Comparison of ENCODE assay signal across 27 cellular contexts in the genomic region with DNA sequence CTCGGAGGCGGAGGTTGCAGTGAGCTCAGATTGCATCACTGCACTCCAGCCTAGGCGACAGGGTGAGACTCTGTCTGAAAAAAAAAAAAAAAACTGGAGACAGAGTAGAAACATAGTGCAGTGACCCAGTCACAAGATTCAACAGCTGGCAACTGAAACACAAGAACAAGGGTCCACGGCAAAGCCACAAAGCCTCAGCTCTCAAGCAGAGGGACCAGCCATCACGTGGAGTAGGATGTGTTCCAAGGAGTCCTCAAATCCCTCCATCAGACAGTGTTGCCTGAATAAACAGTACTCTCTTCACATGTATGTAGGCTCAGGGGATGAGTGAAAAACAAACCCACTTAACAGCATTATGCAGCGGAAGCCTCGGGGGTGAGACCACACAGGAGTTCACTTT.
A peak's percentile ranks its signal among the peaks of the same experiment; 100 is the strongest.
DNase-seq lines count a peak whose midpoint lies in the region; ATAC-seq and TF ChIP-seq lines count a peak whose summit lies in the region.
"Had no signal": no experiment of that assay in that cellular context is flagged by ENCODE, and none has a peak within 500 bp of the region (broad histone marks: within the 10 kb centered on the region; RNA-seq: fewer than 3 reads in every experiment).

No MANE protein-coding gene starts in this region.

- H3K36me3 ChIP-seq in Peyer's patch, result no peaks in the 10 kb centered on the region
- H3K36me3 ChIP-seq: BLaER1, breast epithelium had no signal

- no peaks in the 10 kb centered on the region for H3K9me3 Mint-ChIP-seq in stimulated activated memory B cell treated with anti-CD40 and anti-IgM and Interleukin-4, amounts not matched to agents 10 μg/mL and 1 μg/mL and 100 μg/mL, for 72 hours
- H3K9me3 Mint-ChIP-seq: activated CD4-positive, alpha-beta T cell treated with anti-CD3 and anti-CD28 coated beads, Interleukin-2, amount 10 ng/mL, durations not matched to agents 24 days and 14 days; activated naive CD4-positive, alpha-beta T cell treated with anti-CD3 and anti-CD28 coated beads for 36 hours; effector memory CD8-positive, alpha-beta T cell; naive thymus-derived CD4-positive, alpha-beta T cell; stimulated activated naive CD8-positive, alpha-beta T cell treated with anti-CD3 and anti-CD28 coated beads, Interleukin-15, Interleukin-2, amounts not matched to agents 100 ng/mL and 50 ng/mL, for 24 hours; T-helper 1 cell treated with Interleukin-12 subunit alpha and Interleukin-12 subunit beta and Interleukin-4 antibody, amounts not matched to agents 30 μg/mL and 1 μg/mL, for 36 hours had no signal

- H3K4me1 ChIP-seq in Peyer's patch, result no peaks in the 10 kb centered on the region
- H3K4me1 ChIP-seq: breast epithelium had no signal

- peak; percentile 10 for DNase-seq in COLO668 (lab: John Stamatoyannopoulos, UW; ENCODE audit: unreplicated experiment)
- peak; percentile 92 for DNase-seq in NCI-H1092 treated with DMSO at 0.1 percent for 48 hours (lab: John Stamatoyannopoulos, UW)
- DNase-seq in NCI-H524 (lab: John Stamatoyannopoulos, UW), result peak; percentile 43 to 89
- DNase-seq in midbrain (lab: John Stamatoyannopoulos, UW), result peak; percentile 10
- DNase-seq in Peyer's patch, result no peak
- DNase-seq in NCI-H1105 (lab: John Stamatoyannopoulos, UW), result no peak
- DNase-seq: ACHN; activated CD4-positive, alpha-beta T cell treated with anti-CD3 and anti-CD28 coated beads, Interleukin-2, amount 10 ng/mL, durations not matched to agents 24 days and 14 days; activated naive CD4-positive, alpha-beta T cell treated with anti-CD3 and anti-CD28 coated beads for 36 hours; amniotic stem cell; COR-L47; effector memory CD8-positive, alpha-beta T cell; EL; foreskin fibroblast; HCEC 1CT; naive thymus-derived CD4-positive, alpha-beta T cell; NCI-H1105 treated with DMSO at 0.1 percent for 48 hours; NCI-H446; right cardiac atrium had no signal

- no peak overlapping the region for H3K27ac ChIP-seq in Peyer's patch
- H3K27ac ChIP-seq: BLaER1, breast epithelium, coronary artery, SK-N-MC had no signal

- no peak for ATAC-seq in HG03457 (IDR thresholded peaks at IDR 0.05; ENCODE audit: unreplicated experiment)
- ATAC-seq in stimulated activated memory B cell treated with anti-CD40 and anti-IgM and Interleukin-4, amounts not matched to agents 10 μg/mL and 1 μg/mL and 100 μg/mL, for 72 hours, result no peak
- ATAC-seq: effector memory CD8-positive, alpha-beta T cell; naive thymus-derived CD4-positive, alpha-beta T cell; right cardiac atrium had no signal

- no peaks in the 10 kb centered on the region for H3K4me1 Mint-ChIP-seq in stimulated activated memory B cell treated with anti-CD40 and anti-IgM and Interleukin-4, amounts not matched to agents 10 μg/mL and 1 μg/mL and 100 μg/mL, for 72 hours
- H3K4me1 Mint-ChIP-seq: activated CD4-positive, alpha-beta T cell treated with anti-CD3 and anti-CD28 coated beads, Interleukin-2, amount 10 ng/mL, durations not matched to agents 24 days and 14 days; naive thymus-derived CD4-positive, alpha-beta T cell had no signal

- H3K27me3 Mint-ChIP-seq in stimulated activated memory B cell treated with anti-CD40 and anti-IgM and Interleukin-4, amounts not matched to agents 10 μg/mL and 1 μg/mL and 100 μg/mL, for 72 hours, result peaks cover 28% of the 10 kb centered on the region

- no peak for TF ChIP-seq POLR2A in Peyer's patch (IDR thresholded peaks at IDR 0.05)

- no peaks in the 10 kb centered on the region for H3K36me3 Mint-ChIP-seq in stimulated activated memory B cell treated with anti-CD40 and anti-IgM and Interleukin-4, amounts not matched to agents 10 μg/mL and 1 μg/mL and 100 μg/mL, for 72 hours
- H3K36me3 Mint-ChIP-seq: naive thymus-derived CD4-positive, alpha-beta T cell had no signal

- no peak for TF ChIP-seq CTCF in Peyer's patch (IDR thresholded peaks at IDR 0.05)

- H3K4me3 ChIP-seq in Peyer's patch, result no peak overlapping the region
- H3K4me3 ChIP-seq: BLaER1, breast epithelium, coronary artery, SK-N-MC had no signal

- H3K4me3 Mint-ChIP-seq in stimulated activated memory B cell treated with anti-CD40 and anti-IgM and Interleukin-4, amounts not matched to agents 10 μg/mL and 1 μg/mL and 100 μg/mL, for 72 hours, result no peak overlapping the region
- H3K4me3 Mint-ChIP-seq: activated CD4-positive, alpha-beta T cell treated with anti-CD3 and anti-CD28 coated beads, Interleukin-2, amount 10 ng/mL, durations not matched to agents 24 days and 14 days; activated naive CD4-positive, alpha-beta T cell treated with anti-CD3 and anti-CD28 coated beads for 36 hours; effector memory CD8-positive, alpha-beta T cell; naive thymus-derived CD4-positive, alpha-beta T cell; stimulated activated naive CD8-positive, alpha-beta T cell treated with anti-CD3 and anti-CD28 coated beads, Interleukin-15, Interleukin-2, amounts not matched to agents 100 ng/mL and 50 ng/mL, for 24 hours; T-helper 1 cell treated with Interleukin-12 subunit alpha and Interleukin-12 subunit beta and Interleukin-4 antibody, amounts not matched to agents 30 μg/mL and 1 μg/mL, for 36 hours had no signal

- no peak overlapping the region for H3K27ac Mint-ChIP-seq in stimulated activated memory B cell treated with anti-CD40 and anti-IgM and Interleukin-4, amounts not matched to agents 10 μg/mL and 1 μg/mL and 100 μg/mL, for 72 hours
- H3K27ac Mint-ChIP-seq: activated CD4-positive, alpha-beta T cell treated with anti-CD3 and anti-CD28 coated beads, Interleukin-2, amount 10 ng/mL, durations not matched to agents 24 days and 14 days; activated naive CD4-positive, alpha-beta T cell treated with anti-CD3 and anti-CD28 coated beads for 36 hours; effector memory CD8-positive, alpha-beta T cell; naive thymus-derived CD4-positive, alpha-beta T cell; stimulated activated naive CD8-positive, alpha-beta T cell treated with anti-CD3 and anti-CD28 coated beads, Interleukin-15, Interleukin-2, amounts not matched to agents 100 ng/mL and 50 ng/mL, for 24 hours; T-helper 1 cell treated with Interleukin-12 subunit alpha and Interleukin-12 subunit beta and Interleukin-4 antibody, amounts not matched to agents 30 μg/mL and 1 μg/mL, for 36 hours had no signal

- H3K27me3 ChIP-seq in Peyer's patch, result no peaks in the 10 kb centered on the region
- H3K27me3 ChIP-seq: BLaER1, breast epithelium had no signal

- no peaks in the 10 kb centered on the region for H3K9me3 ChIP-seq in Peyer's patch
- H3K9me3 ChIP-seq: BLaER1, breast epithelium had no signal

Comparison
In these comparisons a context has a peak if more than half of its experiments do, and no peak if none do; other contexts are left out.
1. DNase-seq: peak in COLO668 (single experiment), NCI-H1092 treated with DMSO at 0.1 percent for 48 hours (single experiment), NCI-H524 (2 of 2) and midbrain (single experiment); none in Peyer's patch (0 of 3) and NCI-H1105 (single experiment).